In genomic region chr1:204377800-204378608, GRCh38 we compare ENCODE assay signal across 1 cellular context.
A peak's percentile ranks its signal among the peaks of the same experiment; 100 is the strongest.
TF ChIP-seq lines count a peak whose summit lies in the region.

No MANE protein-coding gene starts in this region.

TF ChIP-seq in GM12878, 131 proteins besides CTCF, POLR2A, EP300 and RAD21 (continued from another document):
- no peak for TF ChIP-seq USF1 (IDR thresholded peaks at IDR 0.05; ENCODE audit: borderline replicate concordance, extremely low read length, insufficient read depth, low read depth, low read length)
- peak; percentile 91 for TF ChIP-seq DPF2 (IDR thresholded peaks at IDR 0.05)
- peak; percentile 79 for TF ChIP-seq MTA2 (IDR thresholded peaks at IDR 0.05; ENCODE audit: low read depth)
TF ChIP-seq in GM12878: peak in this region for 11.
